In genomic region chr4:108650212-108651067, GRCh38 we compare ENCODE assay signal across 1 cellular context.
TF ChIP-seq lines count a peak whose summit lies in the region.

Gene OSTC (plus strand): TSS chr4:108650599. CDS start chr4:108650656, 57 bp downstream.

TF ChIP-seq in K562, 482 proteins besides CTCF, POLR2A, EP300 and RAD21 (continued from another document and continues in another):
- TF ChIP-seq RREB1 (CRISPR knock-in tag; IDR thresholded peaks at IDR 0.05): no peak
- no peak for TF ChIP-seq ZNF408 (CRISPR knock-in tag; IDR thresholded peaks at IDR 0.05; ENCODE audit: low read depth)
- TF ChIP-seq TFE3 (CRISPR knock-in tag; IDR thresholded peaks at IDR 0.05): no peak
- TF ChIP-seq ELF2 (CRISPR knock-in tag; IDR thresholded peaks at IDR 0.05): peak; percentile 73
- peak in 1 of 2 experiments; percentile 74 for TF ChIP-seq E2F6 (IDR thresholded peaks at IDR 0.05; ENCODE audit: borderline replicate concordance in 1 of 2, extremely low read depth in 1 of 2, insufficient read depth in 1 of 2, insufficient read length in 1 of 2, low read depth in 1 of 2, low read length in 1 of 2, poor library complexity in 1 of 2, severe bottlenecking in 1 of 2)
- TF ChIP-seq SIN3A (IDR thresholded peaks at IDR 0.05; ENCODE audit: borderline replicate concordance in 2 of 2, control insufficient read depth in 1 of 2, low read depth in 2 of 2, low read length in 2 of 2): peak; percentile 60 to 68; a peak in 1 of 4 replicates
- peak; percentile 44; the same call in 1 of the 2 replicates for TF ChIP-seq ZBTB12 (CRISPR knock-in tag; IDR thresholded peaks at IDR 0.05)
- peak; percentile 92 to 93 for TF ChIP-seq NRF1 (conservative IDR thresholded peaks at IDR 0.05 in 1 of 2, IDR thresholded peaks at IDR 0.05 in 1 of 2)
- peak; percentile 48; the same call in 1 of the 2 replicates for TF ChIP-seq CHAMP1 (IDR thresholded peaks at IDR 0.05)
- TF ChIP-seq CHD4 (IDR thresholded peaks at IDR 0.05; ENCODE audit: insufficient read depth, insufficient replicate concordance, low read depth, low read length, poor library complexity, severe bottlenecking): no peak
- TF ChIP-seq ZBTB2 (IDR thresholded peaks at IDR 0.05): peak; percentile 87
- TF ChIP-seq MAFF (IDR thresholded peaks at IDR 0.05; ENCODE audit: low read length): peak; percentile 11; the same call in 1 of the 2 replicates
- no peak for TF ChIP-seq RUNX1 (IDR thresholded peaks at IDR 0.05; ENCODE audit: low read depth)
- TF ChIP-seq FOS (IDR thresholded peaks at IDR 0.05; ENCODE audit: extremely low read depth, insufficient read length): peak; percentile 8
- TF ChIP-seq MAFK (IDR thresholded peaks at IDR 0.05; ENCODE audit: low read length): no peak
- peak; percentile 38; the same call in 1 of the 2 replicates for TF ChIP-seq ELF1 (tag; IDR thresholded peaks at IDR 0.05)
- TF ChIP-seq MNT (conservative IDR thresholded peaks at IDR 0.05): peak; percentile 94 to 96
- peak in 1 of 2 experiments; percentile 93; a peak in 2 of 4 replicates for TF ChIP-seq HDAC1 (IDR thresholded peaks at IDR 0.05)
- TF ChIP-seq GABPA (tag; conservative IDR thresholded peaks at IDR 0.05; ENCODE audit: low read depth): peak; percentile 78
- no peak for TF ChIP-seq HNRNPLL (IDR thresholded peaks at IDR 0.05; ENCODE audit: low read depth, low read length, poor library complexity, severe bottlenecking)
- TF ChIP-seq HIVEP1 (CRISPR knock-in tag; IDR thresholded peaks at IDR 0.05): no peak
- no peak for TF ChIP-seq ATF1 (CRISPR knock-in tag; IDR thresholded peaks at IDR 0.05)
- TF ChIP-seq ATF1 (tag; IDR thresholded peaks at IDR 0.05): peak; percentile 90
- TF ChIP-seq RFX5 (IDR thresholded peaks at IDR 0.05; ENCODE audit: low read depth, low read length): no peak
- no peak for TF ChIP-seq ZNF707 (CRISPR knock-in tag; conservative IDR thresholded peaks at IDR 0.05)
- TF ChIP-seq RBFOX2 (IDR thresholded peaks at IDR 0.05; ENCODE audit: low read depth, low read length): peak; percentile 92
- no peak for TF ChIP-seq ZNF184 (CRISPR knock-in tag; IDR thresholded peaks at IDR 0.05)
- peak; percentile 86 for TF ChIP-seq POLR2G (IDR thresholded peaks at IDR 0.05; ENCODE audit: low read depth, low read length)
- no peak for TF ChIP-seq RFX1 (IDR thresholded peaks at IDR 0.05)
- peak; percentile 16 to 96; a peak in 2 of 4 replicates for TF ChIP-seq ARNT (IDR thresholded peaks at IDR 0.05)
- TF ChIP-seq NFE2 (IDR thresholded peaks at IDR 0.05; ENCODE audit: low read depth): 0 out of 2 replicates have a peak, but pooled peaks have one; percentile 6
- peak; percentile 66 for TF ChIP-seq C11orf30 (IDR thresholded peaks at IDR 0.05; ENCODE audit: low read depth)
- TF ChIP-seq E2F4 (CRISPR knock-in tag; IDR thresholded peaks at IDR 0.05; ENCODE audit: low read depth): no peak
- peak in 1 of 2 experiments; percentile 51; a peak in 1 of 4 replicates for TF ChIP-seq CSDE1 (IDR thresholded peaks at IDR 0.05)
- TF ChIP-seq ETS2 (tag; IDR thresholded peaks at IDR 0.05; ENCODE audit: borderline replicate concordance, poor library complexity, severe bottlenecking): no peak
- peak; percentile 94 for TF ChIP-seq MTA3 (IDR thresholded peaks at IDR 0.05; ENCODE audit: borderline replicate concordance)
- TF ChIP-seq MAX (CRISPR knock-in tag; IDR thresholded peaks at IDR 0.05): peak; percentile 51
- TF ChIP-seq MCM7 (IDR thresholded peaks at IDR 0.05): no peak
- no peak for TF ChIP-seq EHMT2 (IDR thresholded peaks at IDR 0.05)
- peak; percentile 91 for TF ChIP-seq NKRF (IDR thresholded peaks at IDR 0.05; ENCODE audit: borderline replicate concordance)
